8 cellular contexts compared by ENCODE assay signal in the genomic region with DNA sequence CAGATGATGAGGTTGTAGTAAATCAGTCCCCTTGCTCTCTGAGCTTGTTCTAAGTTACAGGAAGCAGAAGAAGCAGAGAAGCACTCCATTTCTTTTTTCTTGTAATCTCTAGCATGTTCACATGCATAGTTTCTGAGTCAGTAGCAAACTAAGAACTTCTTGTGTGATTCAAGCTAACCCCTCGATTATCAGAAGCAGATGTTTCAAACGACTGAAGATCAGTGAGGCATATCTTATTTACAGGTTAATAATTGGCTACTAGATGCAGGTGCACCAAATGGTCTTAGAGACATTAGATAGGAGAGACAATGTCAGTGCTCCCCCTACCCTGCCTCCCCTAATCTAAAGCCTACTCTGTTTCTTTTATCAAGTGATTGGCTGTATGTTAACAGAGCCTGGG.
DNase-seq lines count a peak whose midpoint lies in the region; ATAC-seq, FAIRE-seq and TF ChIP-seq lines count a peak whose summit lies in the region.
"Not testable (repeated sequence)": the region's sequence is repeated elsewhere in the genome, so short reads cannot be mapped to it uniquely, and the experiment has no call there.

No MANE protein-coding gene starts in this region.

- TF ChIP-seq RAD21 in GM12878 (IDR thresholded peaks at IDR 0.05; ENCODE audit: insufficient read depth, low read depth, low read length): not testable (repeated sequence)

- intact Hi-C loops in GM12878 (cut with micrococcal nuclease; ENCODE audit: unreplicated experiment): not testable (repeated sequence)

- peak; percentile 93 for ATAC-seq in GM18511 (IDR thresholded peaks at IDR 0.05; ENCODE audit: unreplicated experiment)
- ATAC-seq in GM19025 (IDR thresholded peaks at IDR 0.05; ENCODE audit: low read depth, unreplicated experiment): peak; percentile 81
- peak; percentile 92 for ATAC-seq in GM19467 (IDR thresholded peaks at IDR 0.05; ENCODE audit: unreplicated experiment)
- ATAC-seq in GM21786 (IDR thresholded peaks at IDR 0.05; ENCODE audit: unreplicated experiment): peak; percentile 80
- peak; percentile 74 for ATAC-seq in HG02840 (IDR thresholded peaks at IDR 0.05; ENCODE audit: low FRiP score, unreplicated experiment)
- peak; percentile 70 for ATAC-seq in HG03103 (IDR thresholded peaks at IDR 0.05; ENCODE audit: low read depth, unreplicated experiment)
- peak; percentile 52 for ATAC-seq in HG03457 (IDR thresholded peaks at IDR 0.05; ENCODE audit: unreplicated experiment)
- ATAC-seq in GM12878: peak; percentile 89

- H2AFZ ChIP-seq in GM12878 (ENCODE audit: control insufficient read depth, low read depth, low read length): not testable (repeated sequence)

- H3K27me3 ChIP-seq in GM12878 (replicated peaks in 1 of 2; ENCODE audit: control insufficient read depth in 2 of 2, insufficient read depth in 2 of 2, low read length in 1 of 2): not testable (repeated sequence)

- not testable (repeated sequence) for TF ChIP-seq CTCF in GM12878 (IDR thresholded peaks at IDR 0.05 in 2 of 3, conservative IDR thresholded peaks at IDR 0.05 in 1 of 3; ENCODE audit: control insufficient read depth in 2 of 3, extremely low read depth in 1 of 3, insufficient read depth in 1 of 3, low read depth in 3 of 3, low read length in 3 of 3)

- POLR2A ChIA-PET in GM12878 (lab: Charles Lee): not testable (repeated sequence)

- H3K9me3 ChIP-seq in GM12878 (replicated peaks; ENCODE audit: control insufficient read depth, insufficient read depth, low read length): not testable (repeated sequence)

- H3K27ac ChIP-seq in GM12878 (ENCODE audit: control insufficient read depth, insufficient read depth): not testable (repeated sequence)

- not testable (repeated sequence) for BruUV-seq in GM12878 (replicated peaks; lab: Mats Ljungman, UMichigan)

- 0% methylated on average over 2 of the region's 2 CpGs for WGBS in GM12878 (ENCODE audit: insufficient coverage, insufficient replicate concordance, low lambda C conversion rate, missing lambda C conversion rate)

- RAD21 ChIA-PET in GM12878 (lab: Charles Lee; ENCODE audit: unreplicated experiment): not testable (repeated sequence)

- not testable (repeated sequence) for H3K79me2 ChIP-seq in GM12878 (ENCODE audit: control insufficient read depth, insufficient read depth, low read length)

- SMC1A ChIA-PET in GM12878 (lab: Charles Lee; ENCODE audit: uncharacterized antibody, unreplicated experiment): not testable (repeated sequence)

- not testable (repeated sequence) for TF ChIP-seq EP300 in GM12878 (IDR thresholded peaks at IDR 0.05; ENCODE audit: borderline replicate concordance in 1 of 2, control insufficient read depth in 1 of 2, low read depth in 2 of 2, low read length in 2 of 2)

- FAIRE-seq in GM12878 (lab: Jason Lieb, UNC): not testable (repeated sequence)

- CTCF ChIA-PET in GM12878 (lab: Yijun Ruan, JAX): not testable (repeated sequence)

- not testable (repeated sequence) for H3K4me3 ChIP-seq in GM12878

- not testable (repeated sequence) for H3K36me3 ChIP-seq in GM12878 (ENCODE audit: control insufficient read depth in 2 of 2, insufficient read depth in 2 of 2, low read length in 1 of 2)

- not testable (repeated sequence) for H4K20me1 ChIP-seq in GM12878 (ENCODE audit: control insufficient read depth, insufficient read depth)

- not testable (repeated sequence) for TF ChIP-seq POLR2A in GM12878 (IDR thresholded peaks at IDR 0.05; ENCODE audit: low read depth, low read length)

- in situ Hi-C loops in GM12878 (cut with MboI): not testable (repeated sequence)

- not testable (repeated sequence) for DNase-seq in GM12878 (ENCODE audit: low read depth, low spot score)

- not testable (repeated sequence) for H3K4me2 ChIP-seq in GM12878 (ENCODE audit: control insufficient read depth, insufficient read depth)

- not testable (repeated sequence) for H3K4me1 ChIP-seq in GM12878 (ENCODE audit: control insufficient read depth, insufficient read depth, low read length)

- not testable (repeated sequence) for H3K9ac ChIP-seq in GM12878 (ENCODE audit: control insufficient read depth, insufficient read depth, low read length)
